Comparison of ENCODE assay signal across 8 cellular contexts in genomic region chr18:59357928-59358327, GRCh38. TPM values are rescaled to one million over a fixed set of nuclear protein-coding genes. Genes with fewer than 3 reads are reported as not detected.
DNase-seq lines count a peak whose midpoint lies in the region; FAIRE-seq and TF ChIP-seq lines count a peak whose summit lies in the region.

No MANE protein-coding gene starts in this region.

- H3K27me3 ChIP-seq in esophagus muscularis mucosa (no peaks in the 10 kb centered on the region), osteoblast (ENCODE audit: insufficient read depth, low read length) (no peaks in the 10 kb centered on the region)

- peak overlapping the region; percentile 99 for H3K27ac Mint-ChIP-seq in T-helper 2 cell treated with Interferon-gamma antibody and Interleukin-4, amounts not matched to agents 5 μg/mL and 100 μg/mL, for 36 hours

- peak overlapping the region; percentile 87 to 89 (median 88) for H3K27ac ChIP-seq in esophagus muscularis mucosa (replicated peaks in 1 of 4)
- peak overlapping the region; percentile 98 for H3K27ac ChIP-seq in osteoblast (ENCODE audit: low read depth, low read length)

- TF ChIP-seq EP300 in esophagus muscularis mucosa (IDR thresholded peaks at IDR 0.05), result no peak

- peak overlapping the region; percentile 75 to 96 (median 90) for H3K4me3 ChIP-seq in esophagus muscularis mucosa
- H3K4me3 ChIP-seq in osteoblast (ENCODE audit: insufficient read depth, low read length), result peak overlapping the region; percentile 94

- 5% methylated on average over 4 of the region's 4 CpGs for WGBS in esophagus muscularis mucosa

- no peaks in the 10 kb centered on the region for H3K9me3 Mint-ChIP-seq in T-helper 2 cell treated with Interferon-gamma antibody and Interleukin-4, amounts not matched to agents 5 μg/mL and 100 μg/mL, for 36 hours

- no peaks in the 10 kb centered on the region for H3K9me3 ChIP-seq in esophagus muscularis mucosa
- no peaks in the 10 kb centered on the region for H3K9me3 ChIP-seq in osteoblast (ENCODE audit: low read depth, low read length)

- no peaks in the 10 kb centered on the region for H3K27me3 Mint-ChIP-seq in T-helper 2 cell treated with Interferon-gamma antibody and Interleukin-4, amounts not matched to agents 5 μg/mL and 100 μg/mL, for 36 hours (ENCODE audit: low read depth)

- H4K20me1 ChIP-seq in osteoblast (ENCODE audit: insufficient read depth, low read length), result peaks cover 31% of the 10 kb centered on the region

- H3K79me2 ChIP-seq in osteoblast (ENCODE audit: insufficient read depth, low read length), result peaks cover 41% of the 10 kb centered on the region

- H2AFZ ChIP-seq in osteoblast (ENCODE audit: low read length), result no peak overlapping the region

- H3K36me3 ChIP-seq in esophagus muscularis mucosa (peaks cover 9 to 36% (median 21%) of the 10 kb centered on the region in 4 donors), osteoblast (ENCODE audit: insufficient read depth, low read length) (peaks cover 27% of the 10 kb centered on the region)

- peak; percentile 66 for FAIRE-seq in GM12891 (lab: Jason Lieb, UNC)

- peaks cover 29% of the 10 kb centered on the region for H3K4me1 Mint-ChIP-seq in T-helper 2 cell treated with Interferon-gamma antibody and Interleukin-4, amounts not matched to agents 5 μg/mL and 100 μg/mL, for 36 hours (ENCODE audit: low read depth)

- H3K4me1 ChIP-seq in esophagus muscularis mucosa (peaks cover 10 to 35% (median 29%) of the 10 kb centered on the region in 4 donors), osteoblast (ENCODE audit: insufficient read depth, low read length) (peaks cover 26% of the 10 kb centered on the region)

- intact Hi-C loops in esophagus muscularis mucosa (cut with DNase I), result no loop called here

- no peak for TF ChIP-seq CTCF in esophagus muscularis mucosa (IDR thresholded peaks at IDR 0.05)
- no peak for TF ChIP-seq CTCF in osteoblast (IDR thresholded peaks at IDR 0.05; ENCODE audit: extremely low read depth, low read depth, low read length)

- peak overlapping the region; percentile 99 for H3K4me3 Mint-ChIP-seq in T-helper 2 cell treated with Interferon-gamma antibody and Interleukin-4, amounts not matched to agents 5 μg/mL and 100 μg/mL, for 36 hours

- peak overlapping the region; percentile 88 for H3K4me2 ChIP-seq in osteoblast (ENCODE audit: insufficient read depth, low read length)

- peaks cover 29% of the 10 kb centered on the region for H3K36me3 Mint-ChIP-seq in T-helper 2 cell treated with Interferon-gamma antibody and Interleukin-4, amounts not matched to agents 5 μg/mL and 100 μg/mL, for 36 hours (ENCODE audit: low read depth)

- no peak for TF ChIP-seq POLR2A in GM12891 (IDR thresholded peaks at IDR 0.05; ENCODE audit: low read depth, low read length)
- no peak for TF ChIP-seq POLR2A in esophagus muscularis mucosa (IDR thresholded peaks at IDR 0.05; ENCODE audit: low read depth)

- DNase-seq in A172 (ENCODE audit: low spot score), result peak; percentile 34
- no peak for DNase-seq in GM12891 (ENCODE audit: insufficient read length, low spot score)
- DNase-seq in T-helper 2 cell treated with Interferon-gamma antibody and Interleukin-4, amounts not matched to agents 5 μg/mL and 100 μg/mL, for 36 hours (ENCODE audit: low spot score), result peak; percentile 21
- DNase-seq in esophagus muscularis mucosa (ENCODE audit: extremely low spot score), result no peak
- peak; percentile 87 for DNase-seq in osteoblast (ENCODE audit: insufficient read length, low spot score, missing footprints)
- no peak for DNase-seq in GOT3 (lab: John Stamatoyannopoulos, UW)
- DNase-seq in hippocampal formation (lab: John Stamatoyannopoulos, UW), result no peak
- no peak for DNase-seq in NCI-H345 (lab: John Stamatoyannopoulos, UW)

TF ChIP-seq in GM12891, 5 proteins besides CTCF, POLR2A, EP300 and RAD21:
- TF ChIP-seq POLR2AphosphoS5 (IDR thresholded peaks at IDR 0.05; ENCODE audit: low read depth, low read length), result no peak
- no peak for TF ChIP-seq SPI1 (IDR thresholded peaks at IDR 0.05; ENCODE audit: low read depth, low read length)
- TF ChIP-seq POU2F2 (IDR thresholded peaks at IDR 0.05; ENCODE audit: low read depth, low read length), result no peak
- TF ChIP-seq PAX5 (IDR thresholded peaks at IDR 0.05; ENCODE audit: insufficient read depth, low read length, severe bottlenecking), result no peak
- TF ChIP-seq TAF1 (IDR thresholded peaks at IDR 0.05; ENCODE audit: low read depth, low read length), result no peak
TF ChIP-seq in GM12891: peak in this region for 0.

RNA-seq across cellular contexts. Expression of gene LMAN1, which starts 1.1 kb away (rescaled TPM):
- total RNA-seq in A172 (2014; rRNA removed; shearing (Covaris generic)), result 70.6 and 85.8 TPM in 2 replicates
- polyA plus RNA-seq in GM12891 (2012; ENCODE audit: low read depth, missing spikeins), result 33.8 TPM
- 10 to 100 TPM; 51.8 to 61.4 (median 55.3) TPM for total RNA-seq in esophagus muscularis mucosa
- 189 and 210 TPM in 2 replicates for total RNA-seq in osteoblast

RNA-seq across cellular contexts. Expression of gene CPLX4, which starts 39.5 kb away (rescaled TPM):
- total RNA-seq in A172 (2014; rRNA removed; shearing (Covaris generic)), result not detected in 2 replicates
- not detected for polyA plus RNA-seq in GM12891 (2012; ENCODE audit: low read depth, missing spikeins)
- not detected for total RNA-seq in esophagus muscularis mucosa
- not detected in 2 replicates for total RNA-seq in osteoblast

Comparison
In these comparisons a context has a peak if more than half of its experiments do, and no peak if none do; other contexts are left out.
1. DNase-seq: peak in A172 (single experiment), T-helper 2 cell treated with Interferon-gamma antibody and Interleukin-4, amounts not matched to agents 5 μg/mL and 100 μg/mL, for 36 hours (single experiment) and osteoblast (single experiment); none in GM12891 (single experiment), esophagus muscularis mucosa (single experiment), GOT3 (single experiment), hippocampal formation (0 of 2) and NCI-H345 (single experiment).